In the genomic region with DNA sequence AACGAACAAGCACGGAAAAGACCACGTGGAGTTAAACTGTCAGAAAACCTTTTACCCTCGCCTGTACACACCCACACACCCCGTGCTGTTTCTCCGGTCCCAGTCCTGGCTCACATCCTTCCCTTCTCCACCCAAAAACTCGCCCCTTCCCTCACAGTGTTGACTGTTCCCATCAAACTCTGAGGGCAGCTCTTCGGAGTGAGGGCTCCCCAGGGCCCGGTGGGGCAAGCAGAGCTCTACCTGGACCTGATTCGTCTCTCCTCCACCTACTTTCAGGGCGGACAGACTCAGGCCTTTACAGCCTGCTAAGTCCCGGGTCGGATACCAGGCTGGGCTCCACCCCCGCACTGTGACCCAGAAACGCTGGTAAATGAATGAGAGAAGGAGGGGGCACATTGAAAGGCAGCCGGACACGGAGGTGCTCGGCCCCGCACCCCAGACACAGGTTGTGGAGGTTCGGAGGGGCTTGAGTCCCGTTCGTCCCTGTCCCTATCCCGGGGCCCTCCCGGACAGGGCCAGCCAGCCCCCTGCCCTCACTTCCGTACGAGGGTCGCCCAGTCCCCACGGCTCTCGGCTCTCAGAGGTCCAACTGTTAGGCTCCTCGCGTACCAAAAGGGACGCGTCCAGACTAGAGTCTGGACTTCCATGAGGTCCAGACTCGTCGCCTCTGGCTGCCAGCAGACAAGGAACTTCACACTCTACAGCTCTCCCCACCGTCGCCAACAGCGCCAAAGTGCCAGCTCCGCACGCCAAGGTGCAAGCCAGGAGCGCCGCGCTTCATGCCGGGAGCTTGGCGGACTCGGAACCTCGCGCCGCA, we compare ENCODE assay signal across 8 cellular contexts. TPM values are rescaled to one million over a fixed set of nuclear protein-coding genes. Genes with fewer than 3 reads are reported as not detected.
DNase-seq lines count a peak whose midpoint lies in the region; ATAC-seq, FAIRE-seq and TF ChIP-seq lines count a peak whose summit lies in the region.

No MANE protein-coding gene starts in this region.

- H3K4me3 ChIP-seq in CD8-positive, alpha-beta memory T cell (ENCODE audit: low read length) = peak overlapping the region; percentile 51
- H3K4me3 ChIP-seq in neutrophil (ENCODE audit: low read depth in 1 of 2, low read length in 1 of 2) (peak overlapping the region; percentile 59 to 67), uterus (peak overlapping the region; percentile 35 to 37)

- POLR2A ChIA-PET in CD8-positive, alpha-beta memory T cell (lab: Charles Lee) = no interaction called here

- TF ChIP-seq POLR2A in uterus (IDR thresholded peaks at IDR 0.05) = no peak

- H3K9me3 Mint-ChIP-seq in CD8-positive, alpha-beta memory T cell = no peaks in the 10 kb centered on the region
- H3K9me3 Mint-ChIP-seq in activated T-helper 2 cell treated with anti-CD3 and anti-CD28 coated beads, Interferon-gamma antibody, Interleukin-2, Interleukin-4, amounts not matched to agents 10 μg/mL and 5 μg/mL and 100 μg/mL, durations not matched to agents 14 hours and 24 hours and 36 hours = no peaks in the 10 kb centered on the region
- H3K9me3 Mint-ChIP-seq in glutamatergic neuron (ENCODE audit: unreplicated experiment) = peaks cover 1% of the 10 kb centered on the region

- TF ChIP-seq CTCF in glutamatergic neuron (IDR thresholded peaks at IDR 0.05; ENCODE audit: partially characterized antibody, unreplicated experiment) = no peak
- TF ChIP-seq CTCF in neutrophil (IDR thresholded peaks at IDR 0.05) = no peak
- TF ChIP-seq CTCF in uterus (IDR thresholded peaks at IDR 0.05) = no peak

- peak overlapping the region; percentile 67 to 83 (median 79) for H3K4me3 Mint-ChIP-seq in CD8-positive, alpha-beta memory T cell
- H3K4me3 Mint-ChIP-seq in activated T-helper 2 cell treated with anti-CD3 and anti-CD28 coated beads, Interferon-gamma antibody, Interleukin-2, Interleukin-4, amounts not matched to agents 10 μg/mL and 5 μg/mL and 100 μg/mL, durations not matched to agents 14 hours and 24 hours and 36 hours (ENCODE audit: low read depth) = peak overlapping the region; percentile 65
- peak overlapping the region; percentile 64 for H3K4me3 Mint-ChIP-seq in glutamatergic neuron (ENCODE audit: unreplicated experiment)

- no peak for FAIRE-seq in RCC 7860 (lab: Jason Lieb, UNC)

- H3K36me3 Mint-ChIP-seq in CD8-positive, alpha-beta memory T cell = no peaks in the 10 kb centered on the region
- no peaks in the 10 kb centered on the region for H3K36me3 Mint-ChIP-seq in activated T-helper 2 cell treated with anti-CD3 and anti-CD28 coated beads, Interferon-gamma antibody, Interleukin-2, Interleukin-4, amounts not matched to agents 10 μg/mL and 5 μg/mL and 100 μg/mL, durations not matched to agents 14 hours and 24 hours and 36 hours (ENCODE audit: low read depth)
- no peaks in the 10 kb centered on the region for H3K36me3 Mint-ChIP-seq in glutamatergic neuron (ENCODE audit: unreplicated experiment)

- H3K36me3 ChIP-seq in CD8-positive, alpha-beta memory T cell (ENCODE audit: insufficient read depth, low read length) = no peaks in the 10 kb centered on the region
- H3K36me3 ChIP-seq in neutrophil (no peaks in the 10 kb centered on the region), uterus (no peaks in the 10 kb centered on the region)

- peaks cover 8 to 25% of the 10 kb centered on the region in 2 donors for H3K27me3 Mint-ChIP-seq in CD8-positive, alpha-beta memory T cell
- H3K27me3 Mint-ChIP-seq in activated T-helper 2 cell treated with anti-CD3 and anti-CD28 coated beads, Interferon-gamma antibody, Interleukin-2, Interleukin-4, amounts not matched to agents 10 μg/mL and 5 μg/mL and 100 μg/mL, durations not matched to agents 14 hours and 24 hours and 36 hours (ENCODE audit: low read depth) = peaks cover 19% of the 10 kb centered on the region
- H3K27me3 Mint-ChIP-seq in glutamatergic neuron (ENCODE audit: unreplicated experiment) = peaks cover 3% of the 10 kb centered on the region

- peaks cover 2 to 9% (median 6%) of the 10 kb centered on the region in 3 donors for H3K4me1 Mint-ChIP-seq in CD8-positive, alpha-beta memory T cell
- H3K4me1 Mint-ChIP-seq in activated T-helper 2 cell treated with anti-CD3 and anti-CD28 coated beads, Interferon-gamma antibody, Interleukin-2, Interleukin-4, amounts not matched to agents 10 μg/mL and 5 μg/mL and 100 μg/mL, durations not matched to agents 14 hours and 24 hours and 36 hours (ENCODE audit: low read depth) = peaks cover 3% of the 10 kb centered on the region
- no peaks in the 10 kb centered on the region for H3K4me1 Mint-ChIP-seq in glutamatergic neuron (ENCODE audit: low read depth, unreplicated experiment)

- H3K27ac ChIP-seq in CD8-positive, alpha-beta memory T cell (ENCODE audit: low read depth, low read length) = no peak overlapping the region
- no peak overlapping the region for H3K27ac ChIP-seq in neutrophil
- no peak overlapping the region for H3K27ac ChIP-seq in uterus

- CTCF ChIA-PET in CD8-positive, alpha-beta memory T cell (lab: Charles Lee) = no interaction called here

- intact Hi-C loops in activated T-helper 2 cell treated with anti-CD3 and anti-CD28 coated beads, Interferon-gamma antibody, Interleukin-2, Interleukin-4, amounts not matched to agents 10 μg/mL and 5 μg/mL and 100 μg/mL, durations not matched to agents 14 hours and 24 hours and 36 hours (cut with micrococcal nuclease) = no loop called here
- intact Hi-C loops in uterus (cut with DNase I; ENCODE audit: low total_unique reads) = no loop called here

- H3K9me3 ChIP-seq in CD8-positive, alpha-beta memory T cell (ENCODE audit: low read length) = no peaks in the 10 kb centered on the region
- no peaks in the 10 kb centered on the region for H3K9me3 ChIP-seq in neutrophil
- no peaks in the 10 kb centered on the region for H3K9me3 ChIP-seq in uterus

- DNase-seq in CD8-positive, alpha-beta memory T cell = peak in 2 of 5 donors; percentile 2 to 5
- DNase-seq in activated T-helper 2 cell treated with anti-CD3 and anti-CD28 coated beads, Interferon-gamma antibody, Interleukin-2, Interleukin-4, amounts not matched to agents 10 μg/mL and 5 μg/mL and 100 μg/mL, durations not matched to agents 14 hours and 24 hours and 36 hours (ENCODE audit: low spot score) = peak; percentile 9
- DNase-seq in glutamatergic neuron (peak; percentile 48), uterus (peak; percentile 23 to 29), RCC 7860 (ENCODE audit: low spot score) (no peak)

- ATAC-seq in HG03354 (IDR thresholded peaks at IDR 0.05; ENCODE audit: poor library complexity, severe bottlenecking, unreplicated experiment) = peak; percentile 55
- no peak for ATAC-seq in HG03097 (IDR thresholded peaks at IDR 0.05; ENCODE audit: low FRiP score, unreplicated experiment)

- peak overlapping the region in 2 of 8 donors; percentile 69 to 79 for H3K27ac Mint-ChIP-seq in CD8-positive, alpha-beta memory T cell
- H3K27ac Mint-ChIP-seq in activated T-helper 2 cell treated with anti-CD3 and anti-CD28 coated beads, Interferon-gamma antibody, Interleukin-2, Interleukin-4, amounts not matched to agents 10 μg/mL and 5 μg/mL and 100 μg/mL, durations not matched to agents 14 hours and 24 hours and 36 hours = no peak overlapping the region
- no peak overlapping the region for H3K27ac Mint-ChIP-seq in glutamatergic neuron (ENCODE audit: unreplicated experiment)

- H3K27me3 ChIP-seq in CD8-positive, alpha-beta memory T cell (ENCODE audit: insufficient read depth, low read length, poor library complexity, severe bottlenecking) = peaks cover 8% of the 10 kb centered on the region
- H3K27me3 ChIP-seq in neutrophil = peaks cover 21% of the 10 kb centered on the region
- H3K27me3 ChIP-seq in uterus = no peaks in the 10 kb centered on the region

- H3K4me1 ChIP-seq in CD8-positive, alpha-beta memory T cell (ENCODE audit: insufficient read depth, low read length) = no peaks in the 10 kb centered on the region
- peaks cover 8 to 14% of the 10 kb centered on the region in 2 experiments for H3K4me1 ChIP-seq in neutrophil (ENCODE audit: control insufficient read depth in 1 of 2, insufficient read depth in 1 of 2, low read depth in 1 of 2, low read length in 1 of 2)
- no peaks in the 10 kb centered on the region for H3K4me1 ChIP-seq in uterus

RNA-seq across cellular contexts. Expression of a gene that starts 31.7 kb away (rescaled TPM):
- total RNA-seq in CD8-positive, alpha-beta memory T cell = 10 to 100 TPM; 24.2 to 27.7 TPM
- polyA plus RNA-seq in CD8-positive, alpha-beta memory T cell = 14.1 TPM
- total RNA-seq in activated T-helper 2 cell treated with anti-CD3 and anti-CD28 coated beads, Interferon-gamma antibody, Interleukin-2, Interleukin-4, amounts not matched to agents 10 μg/mL and 5 μg/mL and 100 μg/mL, durations not matched to agents 14 hours and 24 hours and 36 hours = 48.0 and 49.1 TPM in 2 replicates
- total RNA-seq in glutamatergic neuron (ENCODE audit: unreplicated experiment) = 26.6 TPM
- total RNA-seq in uterus = 10 to 100 TPM in 3 of 4 donors, 1 to 10 TPM in 1; 7.2 to 63.2 (median 22.4) TPM
